In genomic region chr2:74527741-74528140, GRCh38 we compare ENCODE assay signal across 6 cellular contexts. TPM values are rescaled to one million over a fixed set of nuclear protein-coding genes. Genes with fewer than 3 reads are reported as not detected.
DNase-seq lines count a peak whose midpoint lies in the region; ATAC-seq and TF ChIP-seq lines count a peak whose summit lies in the region.
"Had no signal": no experiment of that assay in that cellular context is flagged by ENCODE, and none has a peak within 500 bp of the region (broad histone marks: within the 10 kb centered on the region; RNA-seq: fewer than 3 reads in every experiment).

No MANE protein-coding gene starts in this region.

- ATAC-seq in HG03095 (IDR thresholded peaks at IDR 0.05; ENCODE audit: unreplicated experiment), result no peak

- CTCF ChIA-PET in activated CD4-positive, alpha-beta T cell treated with anti-CD3 and anti-CD28 coated beads, Interleukin-2, amount 10 ng/mL, durations not matched to agents 7 days and 5 days (lab: Charles Lee), result interaction anchor here (1.0 to 2.2 kb wide), 3 partner anchors 10 to 57 kb away, joined by 3 to 6 read pairs (median 5); no protein-coding TSS in a partner anchor

- H3K4me3 Mint-ChIP-seq in activated CD4-positive, alpha-beta T cell treated with anti-CD3 and anti-CD28 coated beads, Interleukin-2, amount 10 ng/mL, durations not matched to agents 7 days and 5 days, result peak overlapping the region; percentile 98
- H3K4me3 Mint-ChIP-seq in nephron, result peak overlapping the region; percentile 97 to 99 (median 99)

- POLR2A ChIA-PET in activated CD4-positive, alpha-beta T cell treated with anti-CD3 and anti-CD28 coated beads, Interleukin-2, amount 10 ng/mL, durations not matched to agents 7 days and 5 days (lab: Charles Lee), result no interaction called here

- TF ChIP-seq CTCF in nephron (IDR thresholded peaks at IDR 0.05; ENCODE audit: unreplicated experiment in 3 of 3), result no peak

- peaks cover 47% of the 10 kb centered on the region for H3K36me3 Mint-ChIP-seq in activated CD4-positive, alpha-beta T cell treated with anti-CD3 and anti-CD28 coated beads, Interleukin-2, amount 10 ng/mL, durations not matched to agents 7 days and 5 days (ENCODE audit: low read depth)
- H3K36me3 Mint-ChIP-seq in nephron (ENCODE audit: low read depth), result peaks cover 30% of the 10 kb centered on the region

- H3K27me3 Mint-ChIP-seq in activated CD4-positive, alpha-beta T cell treated with anti-CD3 and anti-CD28 coated beads, Interleukin-2, amount 10 ng/mL, durations not matched to agents 7 days and 5 days, result no peaks in the 10 kb centered on the region
- H3K27me3 Mint-ChIP-seq in nephron (ENCODE audit: low read depth), result peaks cover 8% of the 10 kb centered on the region

- peaks cover 56% of the 10 kb centered on the region for H3K4me1 Mint-ChIP-seq in activated CD4-positive, alpha-beta T cell treated with anti-CD3 and anti-CD28 coated beads, Interleukin-2, amount 10 ng/mL, durations not matched to agents 7 days and 5 days
- peaks cover 25% of the 10 kb centered on the region for H3K4me1 Mint-ChIP-seq in nephron

- peaks cover 5% of the 10 kb centered on the region for H3K9me3 Mint-ChIP-seq in activated CD4-positive, alpha-beta T cell treated with anti-CD3 and anti-CD28 coated beads, Interleukin-2, amount 10 ng/mL, durations not matched to agents 7 days and 5 days
- H3K9me3 Mint-ChIP-seq in nephron, result no peaks in the 10 kb centered on the region

- peak overlapping the region; percentile 97 for H3K27ac Mint-ChIP-seq in activated CD4-positive, alpha-beta T cell treated with anti-CD3 and anti-CD28 coated beads, Interleukin-2, amount 10 ng/mL, durations not matched to agents 7 days and 5 days
- peak overlapping the region in 1 of 3 experiments; percentile 82 for H3K27ac Mint-ChIP-seq in nephron

- DNase-seq in activated CD4-positive, alpha-beta T cell treated with anti-CD3 and anti-CD28 coated beads, Interleukin-2, amount 10 ng/mL, durations not matched to agents 7 days and 5 days, result no peak
- DNase-seq in activated CD4-positive, alpha-beta T cell treated with anti-CD3 and anti-CD28 coated beads, Interleukin-2, amount 50 U/mL, for 48 hours, result no peak
- DNase-seq: Right ventricle myocardium superior had no signal

RNA-seq across cellular contexts. Expression of gene DQX1, which starts 1.7 kb away (rescaled TPM):
- under 1 TPM; 0.25 to 0.52 TPM for total RNA-seq in activated CD4-positive, alpha-beta T cell treated with anti-CD3 and anti-CD28 coated beads, Interleukin-2, amount 10 ng/mL, durations not matched to agents 7 days and 5 days
- total RNA-seq: frontal cortex, Right ventricle myocardium superior had no signal

RNA-seq across cellular contexts. Expression of gene AUP1, which starts 1.8 kb away (rescaled TPM):
- 100 to 1,000 TPM; 116 to 136 TPM for total RNA-seq in activated CD4-positive, alpha-beta T cell treated with anti-CD3 and anti-CD28 coated beads, Interleukin-2, amount 10 ng/mL, durations not matched to agents 7 days and 5 days

RNA-seq across cellular contexts. Expression of gene HTRA2, which starts 2.0 kb away (rescaled TPM):
- total RNA-seq in activated CD4-positive, alpha-beta T cell treated with anti-CD3 and anti-CD28 coated beads, Interleukin-2, amount 10 ng/mL, durations not matched to agents 7 days and 5 days, result 10 to 100 TPM; 41.6 to 45.8 TPM

RNA-seq across cellular contexts. Expression of gene TLX2, which starts 13.5 kb away (rescaled TPM):
- total RNA-seq in activated CD4-positive, alpha-beta T cell treated with anti-CD3 and anti-CD28 coated beads, Interleukin-2, amount 10 ng/mL, durations not matched to agents 7 days and 5 days, result under 1 TPM; 0.40 to 0.52 TPM
- total RNA-seq: frontal cortex, Right ventricle myocardium superior had no signal

RNA-seq across cellular contexts. Expression of gene PCGF1, which starts 20.2 kb away (rescaled TPM):
- 10 to 100 TPM; 25.8 to 35.6 TPM for total RNA-seq in activated CD4-positive, alpha-beta T cell treated with anti-CD3 and anti-CD28 coated beads, Interleukin-2, amount 10 ng/mL, durations not matched to agents 7 days and 5 days
